ENCODE assay signal across 1 cellular context in genomic region chr3:4759689-4760312, GRCh38.
A peak's percentile ranks its signal among the peaks of the same experiment; 100 is the strongest.
TF ChIP-seq lines count a peak whose summit lies in the region.

No MANE protein-coding gene starts in this region.

TF ChIP-seq in K562, 482 proteins besides CTCF, POLR2A, EP300 and RAD21 (continued from another document and continues in another):
- TF ChIP-seq HOXB6 (CRISPR knock-in tag; IDR thresholded peaks at IDR 0.05; ENCODE audit: borderline replicate concordance) (no peak), ZBTB26 (CRISPR knock-in tag; IDR thresholded peaks at IDR 0.05) (no peak), HDAC1 (IDR thresholded peaks at IDR 0.05) (0 out of 4 replicates have a peak, but pooled peaks of 1 of the 2 experiments have one; percentile 14), TCF3 (CRISPR knock-in tag; IDR thresholded peaks at IDR 0.05) (no peak), BACH1 (tag; IDR thresholded peaks at IDR 0.05) (0 out of 2 replicates have a peak, but pooled peaks have one; percentile 27), WHSC1 (IDR thresholded peaks at IDR 0.05; ENCODE audit: low read length) (no peak), CTBP1 (IDR thresholded peaks at IDR 0.05; ENCODE audit: borderline replicate concordance) (peak; percentile 81; the same call in 1 of the 2 replicates), DIDO1 (tag; IDR thresholded peaks at IDR 0.05; ENCODE audit: low read depth) (no peak), FOXK1 (CRISPR knock-in tag; IDR thresholded peaks at IDR 0.05; ENCODE audit: borderline replicate concordance) (no peak), CHCHD3 (CRISPR knock-in tag; IDR thresholded peaks at IDR 0.05) (no peak), ZBTB7A (IDR thresholded peaks at IDR 0.05; ENCODE audit: borderline replicate concordance, control insufficient read depth, low read depth, low read length) (no peak), TGIF2 (CRISPR knock-in tag; IDR thresholded peaks at IDR 0.05) (no peak), SRSF3 (IDR thresholded peaks at IDR 0.05; ENCODE audit: insufficient read depth, low read length) (no peak), TARDBP (IDR thresholded peaks at IDR 0.05) (no peak), REST (CRISPR knock-in tag; IDR thresholded peaks at IDR 0.05; ENCODE audit: low read depth) (peak; percentile 67; the same call in 1 of the 2 replicates), ZNF639 (CRISPR knock-in tag; conservative IDR thresholded peaks at IDR 0.05 in 1 of 2, IDR thresholded peaks at IDR 0.05 in 1 of 2) (peak in 1 of 2 experiments; percentile 61; a peak in 2 of 4 replicates), HEY1 (CRISPR knock-in tag; IDR thresholded peaks at IDR 0.05; ENCODE audit: borderline replicate concordance) (0 out of 2 replicates have a peak, but pooled peaks have one; percentile 6), KAT2B (IDR thresholded peaks at IDR 0.05; ENCODE audit: low read depth, low read length) (no peak), NCOA4 (IDR thresholded peaks at IDR 0.05; ENCODE audit: partially characterized antibody) (no peak), E2F1 (CRISPR knock-in tag; IDR thresholded peaks at IDR 0.05) (no peak), NCOR1 (IDR thresholded peaks at IDR 0.05) (peak; percentile 43; the same call in 1 of the 2 replicates), MCM7 (IDR thresholded peaks at IDR 0.05) (no peak), ZFP1 (CRISPR knock-in tag; IDR thresholded peaks at IDR 0.05) (no peak), ZNF592 (IDR thresholded peaks at IDR 0.05) (0 out of 2 replicates have a peak, but pooled peaks have one; percentile 37), ZHX1 (conservative IDR thresholded peaks at IDR 0.05; ENCODE audit: low read length) (no peak), EZH2 (IDR thresholded peaks at IDR 0.05; ENCODE audit: borderline replicate concordance, low read depth, low read length) (no peak), LARP7 (IDR thresholded peaks at IDR 0.05) (no peak), BCOR (IDR thresholded peaks at IDR 0.05) (no peak), ZNF586 (CRISPR knock-in tag; conservative IDR thresholded peaks at IDR 0.05) (no peak), ILF3 (IDR thresholded peaks at IDR 0.05; ENCODE audit: borderline replicate concordance) (no peak), BRF1 (IDR thresholded peaks at IDR 0.05; ENCODE audit: borderline replicate concordance, extremely low read depth, insufficient read length) (no peak), MCM2 (IDR thresholded peaks at IDR 0.05; ENCODE audit: low read depth) (no peak), JUN (IDR thresholded peaks at IDR 0.05; ENCODE audit: borderline replicate concordance, low read depth, low read length) (0 out of 2 replicates have a peak, but pooled peaks have one; percentile 7), JUN (CRISPR knock-in tag; IDR thresholded peaks at IDR 0.05; ENCODE audit: borderline replicate concordance) (no peak), SIX5 (IDR thresholded peaks at IDR 0.05; ENCODE audit: borderline replicate concordance in 1 of 2, insufficient read depth in 1 of 2, low read depth in 1 of 2, low read length in 2 of 2) (no peak), NR2C1 (IDR thresholded peaks at IDR 0.05) (no peak), NR2C1 (tag; IDR thresholded peaks at IDR 0.05) (peak; percentile 59; the same call in 1 of the 2 replicates), KLF1 (tag; IDR thresholded peaks at IDR 0.05) (no peak), E4F1 (CRISPR knock-in tag; IDR thresholded peaks at IDR 0.05; ENCODE audit: borderline replicate concordance) (no peak), ZNF134 (CRISPR knock-in tag; conservative IDR thresholded peaks at IDR 0.05) (0 out of 2 replicates have a peak, but pooled peaks have one; percentile 11), ZNF146 (CRISPR knock-in tag; IDR thresholded peaks at IDR 0.05; ENCODE audit: unreplicated experiment) (no peak), PTBP1 (IDR thresholded peaks at IDR 0.05; ENCODE audit: low read depth, low read length) (no peak), HINFP (tag; conservative IDR thresholded peaks at IDR 0.05; ENCODE audit: low read depth) (no peak; the same call in 1 of the 2 replicates), IFI16 (CRISPR knock-in tag; IDR thresholded peaks at IDR 0.05) (no peak), ARID3B (CRISPR knock-in tag; IDR thresholded peaks at IDR 0.05; ENCODE audit: borderline replicate concordance) (no peak)
